In genomic region chr1:19074361-19074901, GRCh38 we compare ENCODE assay signal across 9 cellular contexts.
DNase-seq lines count a peak whose midpoint lies in the region; ATAC-seq and TF ChIP-seq lines count a peak whose summit lies in the region.
"Had no signal": no experiment of that assay in that cellular context is flagged by ENCODE, and none has a peak within 500 bp of the region (broad histone marks: within the 10 kb centered on the region; RNA-seq: fewer than 3 reads in every experiment).

No MANE protein-coding gene starts in this region.

- no peak overlapping the region for H3K4me2 ChIP-seq in osteoblast (ENCODE audit: insufficient read depth, low read length)

- intact Hi-C loops in activated naive CD4-positive, alpha-beta T cell treated with anti-CD3 and anti-CD28 coated beads for 36 hours (cut with micrococcal nuclease), result loop anchor here (1.0 to 2.0 kb wide), 3 partner anchors 63 to 172 kb away; partner anchors contain the start of gene ALDH4A1
- intact Hi-C loops in transverse colon (cut with DNase I; ENCODE audit: low total_unique reads), result no loop called here

- ATAC-seq in HG03097 (IDR thresholded peaks at IDR 0.05; ENCODE audit: low FRiP score, unreplicated experiment), result no peak

- H3K4me1 Mint-ChIP-seq in activated naive CD4-positive, alpha-beta T cell treated with anti-CD3 and anti-CD28 coated beads for 36 hours (ENCODE audit: low read depth), result peaks cover 53% of the 10 kb centered on the region

- WGBS in transverse colon (ENCODE audit: low coverage in 1 of 2), 2 donors, result 68 to 86% methylated on average over 8 to 17 of the region's 17 CpGs

- H3K27me3 ChIP-seq in osteoblast (ENCODE audit: insufficient read depth, low read length) (no peaks in the 10 kb centered on the region), transverse colon (no peaks in the 10 kb centered on the region)

- peak overlapping the region; percentile 74 for H3K27ac Mint-ChIP-seq in activated naive CD4-positive, alpha-beta T cell treated with anti-CD3 and anti-CD28 coated beads for 36 hours

- no peaks in the 10 kb centered on the region for H3K79me2 ChIP-seq in osteoblast (ENCODE audit: insufficient read depth, low read length)

- peaks cover 66% of the 10 kb centered on the region for H3K36me3 ChIP-seq in osteoblast (ENCODE audit: insufficient read depth, low read length)
- peaks cover 0 to 41% (median 6%) of the 10 kb centered on the region in 4 donors for H3K36me3 ChIP-seq in transverse colon

- TF ChIP-seq POLR2A in transverse colon (IDR thresholded peaks at IDR 0.05), result no peak

- TF ChIP-seq CTCF in osteoblast (IDR thresholded peaks at IDR 0.05; ENCODE audit: extremely low read depth, low read depth, low read length) (no peak), transverse colon (IDR thresholded peaks at IDR 0.05) (no peak)

- H3K4me1 ChIP-seq in osteoblast (ENCODE audit: insufficient read depth, low read length) (no peaks in the 10 kb centered on the region), transverse colon (peaks cover 19 to 58% (median 55%) of the 10 kb centered on the region in 4 donors)

- no peak overlapping the region for H3K27ac ChIP-seq in osteoblast (ENCODE audit: low read depth, low read length)
- peak overlapping the region; percentile 33 to 86 (median 60) for H3K27ac ChIP-seq in transverse colon
- H3K27ac ChIP-seq: GM23248 had no signal

- in situ Hi-C loops in transverse colon (cut with MboI; ENCODE audit: low pct_ligation_motif_present in 1 of 4, low pct_unique_long_range_greater_than_20kb in 1 of 4, low sequenced_read_pairs in 3 of 4), result no loop called here

- peaks cover 49% of the 10 kb centered on the region for H3K36me3 Mint-ChIP-seq in activated naive CD4-positive, alpha-beta T cell treated with anti-CD3 and anti-CD28 coated beads for 36 hours (ENCODE audit: low read depth)

- H3K4me3 Mint-ChIP-seq in activated naive CD4-positive, alpha-beta T cell treated with anti-CD3 and anti-CD28 coated beads for 36 hours, result peak overlapping the region; percentile 9

- peaks cover 8% of the 10 kb centered on the region for H4K20me1 ChIP-seq in osteoblast (ENCODE audit: insufficient read depth, low read length)

- CTCF ChIA-PET in activated naive CD4-positive, alpha-beta T cell treated with anti-CD3 and anti-CD28 coated beads for 36 hours (lab: Charles Lee), result interaction anchor here (0.5 to 4.6 kb wide), 12 partner anchors 13 to 190 kb away, joined by 3 to 22 read pairs (median 4); partner anchors contain the start of genes ALDH4A1 and IFFO2

- no peaks in the 10 kb centered on the region for H3K27me3 Mint-ChIP-seq in activated naive CD4-positive, alpha-beta T cell treated with anti-CD3 and anti-CD28 coated beads for 36 hours (ENCODE audit: low read depth)

- no peak for TF ChIP-seq EP300 in transverse colon (IDR thresholded peaks at IDR 0.05; ENCODE audit: low read depth)

- peak; percentile 12 to 18 for DNase-seq in activated CD4-positive, alpha-beta T cell treated with anti-CD3 and anti-CD28 coated beads for 24 hours (ENCODE audit: low read depth in 2 of 2)
- peak; percentile 78 for DNase-seq in activated naive CD4-positive, alpha-beta T cell treated with anti-CD3 and anti-CD28 coated beads for 36 hours
- DNase-seq in osteoblast (ENCODE audit: insufficient read length, low spot score, missing footprints) (peak; percentile 47), transverse colon (no peak), NOMO-1 treated with dmso at 0.1 percent for 144 hours (lab: John Stamatoyannopoulos, UW; ENCODE audit: unreplicated experiment) (no peak), OCI-M1 (lab: John Stamatoyannopoulos, UW) (no peak)
- DNase-seq: GM23248, NCI-H748 treated with DMSO at 0.1 percent for 48 hours had no signal

- H2AFZ ChIP-seq in osteoblast (ENCODE audit: low read length), result no peak overlapping the region
- H2AFZ ChIP-seq: GM23248 had no signal

- no peak overlapping the region for H3K4me3 ChIP-seq in osteoblast (ENCODE audit: insufficient read depth, low read length)
- no peak overlapping the region for H3K4me3 ChIP-seq in transverse colon
- H3K4me3 ChIP-seq: GM23248 had no signal

- no peaks in the 10 kb centered on the region for H3K9me3 ChIP-seq in osteoblast (ENCODE audit: low read depth, low read length)
- H3K9me3 ChIP-seq in transverse colon, result no peaks in the 10 kb centered on the region

- no peaks in the 10 kb centered on the region for H3K9me3 Mint-ChIP-seq in activated naive CD4-positive, alpha-beta T cell treated with anti-CD3 and anti-CD28 coated beads for 36 hours

Comparison
In these comparisons a context has a peak if more than half of its experiments do, and no peak if none do; other contexts are left out.
1. DNase-seq: peak in activated CD4-positive, alpha-beta T cell treated with anti-CD3 and anti-CD28 coated beads for 24 hours (2 of 2), activated naive CD4-positive, alpha-beta T cell treated with anti-CD3 and anti-CD28 coated beads for 36 hours (single experiment) and osteoblast (single experiment); none in transverse colon (single experiment), NOMO-1 treated with dmso at 0.1 percent for 144 hours (single experiment) and OCI-M1 (single experiment).